11 cellular contexts compared by ENCODE assay signal in the genomic region with DNA sequence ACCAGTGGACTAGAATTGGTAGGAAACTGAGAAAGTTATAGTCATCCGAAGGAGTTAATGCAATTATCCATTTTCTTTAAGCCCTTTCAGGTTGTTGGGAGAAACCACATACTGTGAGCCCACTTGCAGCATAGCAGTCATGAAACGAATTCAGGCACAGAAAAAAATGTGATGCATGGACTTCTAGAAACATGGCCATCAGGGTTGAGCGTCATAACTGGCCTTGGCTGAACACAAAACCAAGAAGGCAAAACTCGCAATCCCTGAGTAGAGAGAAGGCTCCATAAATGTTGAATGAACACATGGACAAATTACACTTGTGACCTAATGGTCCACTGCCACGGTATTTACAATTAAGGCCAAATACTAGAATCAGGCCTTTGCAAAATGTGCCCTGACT.
DNase-seq lines count a peak whose midpoint lies in the region; ATAC-seq and TF ChIP-seq lines count a peak whose summit lies in the region.
"Had no signal": no experiment of that assay in that cellular context is flagged by ENCODE, and none has a peak within 500 bp of the region (broad histone marks: within the 10 kb centered on the region; RNA-seq: fewer than 3 reads in every experiment).

No MANE protein-coding gene starts in this region.

- WGBS in esophagus muscularis mucosa = 91% methylated on average over 5 of the region's 5 CpGs
- 66 to 80% methylated on average over 5 of the region's 5 CpGs for WGBS in testis, 2 donors

- TF ChIP-seq CTCF in esophagus muscularis mucosa (IDR thresholded peaks at IDR 0.05) = no peak
- TF ChIP-seq CTCF in testis (IDR thresholded peaks at IDR 0.05) = no peak

- no peaks in the 10 kb centered on the region for H4K20me1 ChIP-seq in BLaER1 treated with 17β-estradiol and CSF1 and Interleukin-3, amounts not matched to agents 10 nM and 100 nM

- H3K27ac ChIP-seq in BLaER1 treated with 17β-estradiol and CSF1 and Interleukin-3, amounts not matched to agents 10 nM and 100 nM = 0 out of 22 replicates have a peak overlapping the region, but pooled peaks of 4 of the 11 experiments have one; percentile 11 to 94 (median 16)
- H3K27ac ChIP-seq in SK-N-MC (peak overlapping the region; percentile 76; the same call in 1 of the 2 replicates), esophagus muscularis mucosa (replicated peaks in 1 of 4) (peak overlapping the region in 3 of 4 donors; percentile 12 to 66 (median 31)), rectal smooth muscle tissue (ENCODE audit: low read depth, low read length) (peak overlapping the region; percentile 61), testis (no peak overlapping the region)

- intact Hi-C loops in esophagus muscularis mucosa (cut with DNase I) (no loop called here), testis (cut with DNase I; ENCODE audit: low total_unique reads) (no loop called here)

- no peak for TF ChIP-seq POLR2A in esophagus muscularis mucosa (IDR thresholded peaks at IDR 0.05; ENCODE audit: low read depth)
- no peak for TF ChIP-seq POLR2A in testis (IDR thresholded peaks at IDR 0.05)

- no peak overlapping the region for H3K9ac ChIP-seq in BLaER1 treated with 17β-estradiol and CSF1 and Interleukin-3, amounts not matched to agents 10 nM and 100 nM
- H3K9ac ChIP-seq in SK-N-MC (ENCODE audit: insufficient read length) (no peak overlapping the region), rectal smooth muscle tissue (ENCODE audit: low read length) (no peak overlapping the region)

- peaks cover 55 to 75% (median 67%) of the 10 kb centered on the region in 10 experiments for H3K4me1 ChIP-seq in BLaER1 treated with 17β-estradiol and CSF1 and Interleukin-3, amounts not matched to agents 10 nM and 100 nM
- H3K4me1 ChIP-seq in esophagus muscularis mucosa (peaks cover 17 to 40% (median 33%) of the 10 kb centered on the region in 4 donors), rectal smooth muscle tissue (ENCODE audit: control insufficient read depth, insufficient read depth, low read length) (peaks cover 36% of the 10 kb centered on the region), testis (peaks cover 6% of the 10 kb centered on the region)

- DNase-seq in SK-N-MC (ENCODE audit: low read depth, low spot score) (no peak), esophagus muscularis mucosa (ENCODE audit: extremely low spot score) (no peak), testis (no peak)
- DNase-seq: activated CD4-positive, alpha-beta T cell treated with anti-CD3 and anti-CD28 coated beads, Interleukin-2, amount 50 U/mL, for 4 hours; NCI-H1092 treated with DMSO at 0.1 percent for 48 hours; nephron progenitor cell had no signal

- TF ChIP-seq EP300 in esophagus muscularis mucosa (IDR thresholded peaks at IDR 0.05) = no peak

- H3K36me3 ChIP-seq in BLaER1 treated with 17β-estradiol and CSF1 and Interleukin-3, amounts not matched to agents 10 nM and 100 nM = no peaks in the 10 kb centered on the region
- H3K36me3 ChIP-seq in SK-N-MC (ENCODE audit: insufficient read depth, low read length) = no peaks in the 10 kb centered on the region
- no peaks in the 10 kb centered on the region for H3K36me3 ChIP-seq in esophagus muscularis mucosa
- H3K36me3 ChIP-seq in rectal smooth muscle tissue (ENCODE audit: control insufficient read depth, insufficient read depth, low read length) = no peaks in the 10 kb centered on the region
- H3K36me3 ChIP-seq in testis (ENCODE audit: low read depth, missing control alignments) = no peaks in the 10 kb centered on the region

- peak overlapping the region; percentile 35 to 87 (median 67); a peak in 20 of 22 replicates for H3K4me2 ChIP-seq in BLaER1 treated with 17β-estradiol and CSF1 and Interleukin-3, amounts not matched to agents 10 nM and 100 nM

- ATAC-seq in GM18870 (IDR thresholded peaks at IDR 0.05; ENCODE audit: unreplicated experiment) = no peak
- ATAC-seq in GM18511 (IDR thresholded peaks at IDR 0.05; ENCODE audit: unreplicated experiment) = no peak
- ATAC-seq in GM21717 (IDR thresholded peaks at IDR 0.05; ENCODE audit: unreplicated experiment) = no peak

- H3K9me3 ChIP-seq in BLaER1 treated with 17β-estradiol and CSF1 and Interleukin-3, amounts not matched to agents 10 nM and 100 nM (replicated peaks in 1 of 11) = peaks cover 0 to 45% (median 33%) of the 10 kb centered on the region in 11 experiments; a peak in 15 of 22 replicates
- H3K9me3 ChIP-seq in SK-N-MC (ENCODE audit: low read depth, low read length) = no peaks in the 10 kb centered on the region
- no peaks in the 10 kb centered on the region for H3K9me3 ChIP-seq in esophagus muscularis mucosa
- H3K9me3 ChIP-seq in testis = no peaks in the 10 kb centered on the region

- H3K4me3 ChIP-seq in BLaER1 treated with 17β-estradiol and CSF1 and Interleukin-3, amounts not matched to agents 10 nM and 100 nM = no peak overlapping the region
- H3K4me3 ChIP-seq in SK-N-MC (no peak overlapping the region), esophagus muscularis mucosa (no peak overlapping the region), rectal smooth muscle tissue (ENCODE audit: low read length) (no peak overlapping the region), testis (no peak overlapping the region)

- H3K27me3 ChIP-seq in BLaER1 treated with 17β-estradiol and CSF1 and Interleukin-3, amounts not matched to agents 10 nM and 100 nM = no peaks in the 10 kb centered on the region
- H3K27me3 ChIP-seq in esophagus muscularis mucosa = no peaks in the 10 kb centered on the region
- H3K27me3 ChIP-seq in rectal smooth muscle tissue (ENCODE audit: control insufficient read depth, insufficient read depth, low read length) = no peaks in the 10 kb centered on the region
- no peaks in the 10 kb centered on the region for H3K27me3 ChIP-seq in testis

Comparison
In these comparisons a context has a peak if more than half of its experiments do, and no peak if none do; other contexts are left out.
1. H3K27ac ChIP-seq: peak in SK-N-MC (single experiment), esophagus muscularis mucosa (3 of 4) and rectal smooth muscle tissue (single experiment); none in testis (0 of 2).